2 cellular contexts compared by ENCODE assay signal in the genomic region with DNA sequence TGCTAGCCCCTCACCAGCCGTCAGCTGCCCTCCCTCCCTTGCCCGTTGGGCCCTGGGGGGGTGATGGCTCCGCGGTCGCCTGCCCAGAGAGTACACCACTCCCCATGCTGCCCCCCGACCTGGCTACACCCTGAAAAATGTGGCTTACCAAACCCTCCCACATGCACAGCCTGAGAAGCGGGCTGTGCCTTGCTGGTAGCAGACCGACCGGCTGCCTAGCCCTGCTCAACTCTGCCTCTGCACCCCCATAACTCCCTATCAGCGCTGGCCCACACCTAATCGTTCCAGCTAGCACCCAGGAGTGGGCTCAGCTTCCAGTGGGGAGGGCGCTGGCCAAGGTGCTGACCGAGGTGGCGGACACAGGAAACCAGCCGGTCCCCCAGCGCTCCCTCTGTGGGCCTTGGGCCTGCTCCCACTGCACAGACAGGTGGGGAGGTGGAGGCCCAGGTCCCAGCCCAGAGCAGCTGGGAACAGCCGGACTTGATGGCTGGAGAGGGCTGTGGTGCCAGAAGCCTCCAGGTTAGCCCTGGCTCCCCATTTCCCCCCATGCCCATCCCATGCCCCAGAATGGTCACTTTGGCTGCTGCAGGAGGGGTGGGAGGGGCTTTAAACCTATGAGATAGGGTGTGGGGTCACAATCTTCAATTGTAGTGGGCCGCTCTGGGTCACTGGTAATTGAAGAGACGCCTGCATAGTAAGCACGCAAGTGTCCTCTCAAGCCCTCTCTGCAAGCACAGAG.
TF ChIP-seq lines count a peak whose summit lies in the region.

No MANE protein-coding gene starts in this region.

TF ChIP-seq in K562, 482 proteins besides CTCF, POLR2A, EP300 and RAD21 (continued from another document and continues in another):
- TF ChIP-seq, protein P1, sequence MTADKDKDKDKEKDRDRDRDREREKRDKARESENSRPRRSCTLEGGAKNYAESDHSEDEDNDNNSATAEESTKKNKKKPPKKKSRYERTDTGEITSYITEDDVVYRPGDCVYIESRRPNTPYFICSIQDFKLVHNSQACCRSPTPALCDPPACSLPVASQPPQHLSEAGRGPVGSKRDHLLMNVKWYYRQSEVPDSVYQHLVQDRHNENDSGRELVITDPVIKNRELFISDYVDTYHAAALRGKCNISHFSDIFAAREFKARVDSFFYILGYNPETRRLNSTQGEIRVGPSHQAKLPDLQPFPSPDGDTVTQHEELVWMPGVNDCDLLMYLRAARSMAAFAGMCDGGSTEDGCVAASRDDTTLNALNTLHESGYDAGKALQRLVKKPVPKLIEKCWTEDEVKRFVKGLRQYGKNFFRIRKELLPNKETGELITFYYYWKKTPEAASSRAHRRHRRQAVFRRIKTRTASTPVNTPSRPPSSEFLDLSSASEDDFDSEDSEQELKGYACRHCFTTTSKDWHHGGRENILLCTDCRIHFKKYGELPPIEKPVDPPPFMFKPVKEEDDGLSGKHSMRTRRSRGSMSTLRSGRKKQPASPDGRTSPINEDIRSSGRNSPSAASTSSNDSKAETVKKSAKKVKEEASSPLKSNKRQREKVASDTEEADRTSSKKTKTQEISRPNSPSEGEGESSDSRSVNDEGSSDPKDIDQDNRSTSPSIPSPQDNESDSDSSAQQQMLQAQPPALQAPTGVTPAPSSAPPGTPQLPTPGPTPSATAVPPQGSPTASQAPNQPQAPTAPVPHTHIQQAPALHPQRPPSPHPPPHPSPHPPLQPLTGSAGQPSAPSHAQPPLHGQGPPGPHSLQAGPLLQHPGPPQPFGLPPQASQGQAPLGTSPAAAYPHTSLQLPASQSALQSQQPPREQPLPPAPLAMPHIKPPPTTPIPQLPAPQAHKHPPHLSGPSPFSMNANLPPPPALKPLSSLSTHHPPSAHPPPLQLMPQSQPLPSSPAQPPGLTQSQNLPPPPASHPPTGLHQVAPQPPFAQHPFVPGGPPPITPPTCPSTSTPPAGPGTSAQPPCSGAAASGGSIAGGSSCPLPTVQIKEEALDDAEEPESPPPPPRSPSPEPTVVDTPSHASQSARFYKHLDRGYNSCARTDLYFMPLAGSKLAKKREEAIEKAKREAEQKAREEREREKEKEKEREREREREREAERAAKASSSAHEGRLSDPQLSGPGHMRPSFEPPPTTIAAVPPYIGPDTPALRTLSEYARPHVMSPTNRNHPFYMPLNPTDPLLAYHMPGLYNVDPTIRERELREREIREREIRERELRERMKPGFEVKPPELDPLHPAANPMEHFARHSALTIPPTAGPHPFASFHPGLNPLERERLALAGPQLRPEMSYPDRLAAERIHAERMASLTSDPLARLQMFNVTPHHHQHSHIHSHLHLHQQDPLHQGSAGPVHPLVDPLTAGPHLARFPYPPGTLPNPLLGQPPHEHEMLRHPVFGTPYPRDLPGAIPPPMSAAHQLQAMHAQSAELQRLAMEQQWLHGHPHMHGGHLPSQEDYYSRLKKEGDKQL (CRISPR knock-in tag; IDR thresholded peaks at IDR 0.05; ENCODE audit: borderline replicate concordance) = peak; percentile 91
- TF ChIP-seq SAFB (IDR thresholded peaks at IDR 0.05; ENCODE audit: borderline replicate concordance, low read depth, low read length) = peak; percentile 75; the same call in 1 of the 2 replicates
- TF ChIP-seq IRF2 (CRISPR knock-in tag; IDR thresholded peaks at IDR 0.05) = peak; percentile 93
- 0 out of 2 replicates have a peak, but pooled peaks have one; percentile 53 for TF ChIP-seq ZNF282 (CRISPR knock-in tag; IDR thresholded peaks at IDR 0.05)
- TF ChIP-seq FOXA1 (IDR thresholded peaks at IDR 0.05; ENCODE audit: borderline replicate concordance) = no peak
- TF ChIP-seq BHLHE40 (IDR thresholded peaks at IDR 0.05; ENCODE audit: low read length) = peak; percentile 43; the same call in 1 of the 2 replicates
- TF ChIP-seq CBX3 (IDR thresholded peaks at IDR 0.05; ENCODE audit: borderline replicate concordance in 1 of 2, low read length in 2 of 2) = peak in 1 of 2 experiments; percentile 95; a peak in 1 of 3 replicates
- 0 out of 2 replicates have a peak, but pooled peaks have one; percentile 10 for TF ChIP-seq SMC3 (conservative IDR thresholded peaks at IDR 0.05; ENCODE audit: insufficient read depth, low read depth, low read length)
- TF ChIP-seq ZNF224 (CRISPR knock-in tag; IDR thresholded peaks at IDR 0.05) = peak; percentile 95
- TF ChIP-seq, protein P2, sequence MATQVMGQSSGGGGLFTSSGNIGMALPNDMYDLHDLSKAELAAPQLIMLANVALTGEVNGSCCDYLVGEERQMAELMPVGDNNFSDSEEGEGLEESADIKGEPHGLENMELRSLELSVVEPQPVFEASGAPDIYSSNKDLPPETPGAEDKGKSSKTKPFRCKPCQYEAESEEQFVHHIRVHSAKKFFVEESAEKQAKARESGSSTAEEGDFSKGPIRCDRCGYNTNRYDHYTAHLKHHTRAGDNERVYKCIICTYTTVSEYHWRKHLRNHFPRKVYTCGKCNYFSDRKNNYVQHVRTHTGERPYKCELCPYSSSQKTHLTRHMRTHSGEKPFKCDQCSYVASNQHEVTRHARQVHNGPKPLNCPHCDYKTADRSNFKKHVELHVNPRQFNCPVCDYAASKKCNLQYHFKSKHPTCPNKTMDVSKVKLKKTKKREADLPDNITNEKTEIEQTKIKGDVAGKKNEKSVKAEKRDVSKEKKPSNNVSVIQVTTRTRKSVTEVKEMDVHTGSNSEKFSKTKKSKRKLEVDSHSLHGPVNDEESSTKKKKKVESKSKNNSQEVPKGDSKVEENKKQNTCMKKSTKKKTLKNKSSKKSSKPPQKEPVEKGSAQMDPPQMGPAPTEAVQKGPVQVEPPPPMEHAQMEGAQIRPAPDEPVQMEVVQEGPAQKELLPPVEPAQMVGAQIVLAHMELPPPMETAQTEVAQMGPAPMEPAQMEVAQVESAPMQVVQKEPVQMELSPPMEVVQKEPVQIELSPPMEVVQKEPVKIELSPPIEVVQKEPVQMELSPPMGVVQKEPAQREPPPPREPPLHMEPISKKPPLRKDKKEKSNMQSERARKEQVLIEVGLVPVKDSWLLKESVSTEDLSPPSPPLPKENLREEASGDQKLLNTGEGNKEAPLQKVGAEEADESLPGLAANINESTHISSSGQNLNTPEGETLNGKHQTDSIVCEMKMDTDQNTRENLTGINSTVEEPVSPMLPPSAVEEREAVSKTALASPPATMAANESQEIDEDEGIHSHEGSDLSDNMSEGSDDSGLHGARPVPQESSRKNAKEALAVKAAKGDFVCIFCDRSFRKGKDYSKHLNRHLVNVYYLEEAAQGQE (CRISPR knock-in tag; IDR thresholded peaks at IDR 0.05; ENCODE audit: low read depth) = peak; percentile 99
- TF ChIP-seq TGIF2 (CRISPR knock-in tag; IDR thresholded peaks at IDR 0.05) = 0 out of 2 replicates have a peak, but pooled peaks have one; percentile 49
- 0 out of 2 replicates have a peak, but pooled peaks have one; percentile 14 for TF ChIP-seq EGR1 (conservative IDR thresholded peaks at IDR 0.05)
- TF ChIP-seq CREM (IDR thresholded peaks at IDR 0.05; ENCODE audit: low read depth) = no peak
- TF ChIP-seq ZNF384 (IDR thresholded peaks at IDR 0.05; ENCODE audit: low read depth, low read length) = peak; percentile 21; the same call in 1 of the 2 replicates
- TF ChIP-seq SAP30 (IDR thresholded peaks at IDR 0.05; ENCODE audit: borderline replicate concordance, insufficient read depth, low read depth, low read length, poor library complexity, severe bottlenecking) = peak; percentile 73

TF ChIP-seq in HepG2, 621 proteins besides CTCF, POLR2A, EP300 and RAD21 (continued from another document and continues in another):
- TF ChIP-seq KLF16 (CRISPR knock-in tag; IDR thresholded peaks at IDR 0.05) = 0 out of 4 replicates have a peak, but pooled peaks of 1 of the 2 experiments have one; percentile 21
- TF ChIP-seq DPF2 (CRISPR knock-in tag; IDR thresholded peaks at IDR 0.05; ENCODE audit: borderline replicate concordance, low read depth) = no peak
- no peak for TF ChIP-seq ZMYM4 (CRISPR knock-in tag; IDR thresholded peaks at IDR 0.05)
- TF ChIP-seq, protein P3, sequence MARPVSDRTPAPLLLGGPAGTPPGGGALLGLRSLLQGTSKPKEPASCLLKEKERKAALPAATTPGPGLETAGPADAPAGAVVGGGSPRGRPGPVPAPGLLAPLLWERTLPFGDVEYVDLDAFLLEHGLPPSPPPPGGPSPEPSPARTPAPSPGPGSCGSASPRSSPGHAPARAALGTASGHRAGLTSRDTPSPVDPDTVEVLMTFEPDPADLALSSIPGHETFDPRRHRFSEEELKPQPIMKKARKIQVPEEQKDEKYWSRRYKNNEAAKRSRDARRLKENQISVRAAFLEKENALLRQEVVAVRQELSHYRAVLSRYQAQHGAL (CRISPR knock-in tag; IDR thresholded peaks at IDR 0.05; ENCODE audit: not compliant biosample characterization) = no peak
- TF ChIP-seq ZNF546 (CRISPR knock-in tag; conservative IDR thresholded peaks at IDR 0.05) = 0 out of 2 replicates have a peak, but pooled peaks have one; percentile 31
- 0 out of 2 replicates have a peak, but pooled peaks have one; percentile 55 for TF ChIP-seq WIZ (CRISPR knock-in tag; IDR thresholded peaks at IDR 0.05)
- TF ChIP-seq ZFP36L2 (CRISPR knock-in tag; IDR thresholded peaks at IDR 0.05) = peak; percentile 77; the same call in 1 of the 2 replicates
- TF ChIP-seq, protein P4, sequence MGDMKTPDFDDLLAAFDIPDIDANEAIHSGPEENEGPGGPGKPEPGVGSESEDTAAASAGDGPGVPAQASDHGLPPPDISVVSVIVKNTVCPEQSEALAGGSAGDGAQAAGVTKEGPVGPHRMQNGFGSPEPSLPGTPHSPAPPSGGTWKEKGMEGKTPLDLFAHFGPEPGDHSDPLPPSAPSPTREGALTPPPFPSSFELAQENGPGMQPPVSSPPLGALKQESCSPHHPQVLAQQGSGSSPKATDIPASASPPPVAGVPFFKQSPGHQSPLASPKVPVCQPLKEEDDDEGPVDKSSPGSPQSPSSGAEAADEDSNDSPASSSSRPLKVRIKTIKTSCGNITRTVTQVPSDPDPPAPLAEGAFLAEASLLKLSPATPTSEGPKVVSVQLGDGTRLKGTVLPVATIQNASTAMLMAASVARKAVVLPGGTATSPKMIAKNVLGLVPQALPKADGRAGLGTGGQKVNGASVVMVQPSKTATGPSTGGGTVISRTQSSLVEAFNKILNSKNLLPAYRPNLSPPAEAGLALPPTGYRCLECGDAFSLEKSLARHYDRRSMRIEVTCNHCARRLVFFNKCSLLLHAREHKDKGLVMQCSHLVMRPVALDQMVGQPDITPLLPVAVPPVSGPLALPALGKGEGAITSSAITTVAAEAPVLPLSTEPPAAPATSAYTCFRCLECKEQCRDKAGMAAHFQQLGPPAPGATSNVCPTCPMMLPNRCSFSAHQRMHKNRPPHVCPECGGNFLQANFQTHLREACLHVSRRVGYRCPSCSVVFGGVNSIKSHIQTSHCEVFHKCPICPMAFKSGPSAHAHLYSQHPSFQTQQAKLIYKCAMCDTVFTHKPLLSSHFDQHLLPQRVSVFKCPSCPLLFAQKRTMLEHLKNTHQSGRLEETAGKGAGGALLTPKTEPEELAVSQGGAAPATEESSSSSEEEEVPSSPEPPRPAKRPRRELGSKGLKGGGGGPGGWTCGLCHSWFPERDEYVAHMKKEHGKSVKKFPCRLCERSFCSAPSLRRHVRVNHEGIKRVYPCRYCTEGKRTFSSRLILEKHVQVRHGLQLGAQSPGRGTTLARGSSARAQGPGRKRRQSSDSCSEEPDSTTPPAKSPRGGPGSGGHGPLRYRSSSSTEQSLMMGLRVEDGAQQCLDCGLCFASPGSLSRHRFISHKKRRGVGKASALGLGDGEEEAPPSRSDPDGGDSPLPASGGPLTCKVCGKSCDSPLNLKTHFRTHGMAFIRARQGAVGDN (CRISPR knock-in tag; IDR thresholded peaks at IDR 0.05) = peak; percentile 26; the same call in 1 of the 2 replicates
- no peak for TF ChIP-seq ARNT2 (CRISPR knock-in tag; IDR thresholded peaks at IDR 0.05; ENCODE audit: low read depth)
- TF ChIP-seq ZC3H4 (CRISPR knock-in tag; IDR thresholded peaks at IDR 0.05; ENCODE audit: borderline replicate concordance) = no peak
- TF ChIP-seq, protein P2 (IDR thresholded peaks at IDR 0.05; ENCODE audit: borderline replicate concordance in 1 of 2, low read depth in 1 of 2, low read length in 2 of 2) = peak; percentile 90 to 94
- TF ChIP-seq KLF15 (CRISPR knock-in tag; IDR thresholded peaks at IDR 0.05; ENCODE audit: borderline replicate concordance) = no peak
- TF ChIP-seq, protein P5, sequence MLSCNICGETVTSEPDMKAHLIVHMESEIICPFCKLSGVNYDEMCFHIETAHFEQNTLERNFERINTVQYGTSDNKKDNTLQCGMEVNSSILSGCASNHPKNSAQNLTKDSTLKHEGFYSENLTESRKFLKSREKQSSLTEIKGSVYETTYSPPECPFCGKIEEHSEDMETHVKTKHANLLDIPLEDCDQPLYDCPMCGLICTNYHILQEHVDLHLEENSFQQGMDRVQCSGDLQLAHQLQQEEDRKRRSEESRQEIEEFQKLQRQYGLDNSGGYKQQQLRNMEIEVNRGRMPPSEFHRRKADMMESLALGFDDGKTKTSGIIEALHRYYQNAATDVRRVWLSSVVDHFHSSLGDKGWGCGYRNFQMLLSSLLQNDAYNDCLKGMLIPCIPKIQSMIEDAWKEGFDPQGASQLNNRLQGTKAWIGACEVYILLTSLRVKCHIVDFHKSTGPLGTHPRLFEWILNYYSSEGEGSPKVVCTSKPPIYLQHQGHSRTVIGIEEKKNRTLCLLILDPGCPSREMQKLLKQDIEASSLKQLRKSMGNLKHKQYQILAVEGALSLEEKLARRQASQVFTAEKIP (CRISPR knock-in tag; IDR thresholded peaks at IDR 0.05; ENCODE audit: borderline replicate concordance) = no peak
- TF ChIP-seq ZNF232 (CRISPR knock-in tag; IDR thresholded peaks at IDR 0.05; ENCODE audit: borderline replicate concordance) = peak; percentile 55; the same call in 1 of the 2 replicates
- TF ChIP-seq ZNF549 (CRISPR knock-in tag; IDR thresholded peaks at IDR 0.05) = no peak
- TF ChIP-seq, protein P6, sequence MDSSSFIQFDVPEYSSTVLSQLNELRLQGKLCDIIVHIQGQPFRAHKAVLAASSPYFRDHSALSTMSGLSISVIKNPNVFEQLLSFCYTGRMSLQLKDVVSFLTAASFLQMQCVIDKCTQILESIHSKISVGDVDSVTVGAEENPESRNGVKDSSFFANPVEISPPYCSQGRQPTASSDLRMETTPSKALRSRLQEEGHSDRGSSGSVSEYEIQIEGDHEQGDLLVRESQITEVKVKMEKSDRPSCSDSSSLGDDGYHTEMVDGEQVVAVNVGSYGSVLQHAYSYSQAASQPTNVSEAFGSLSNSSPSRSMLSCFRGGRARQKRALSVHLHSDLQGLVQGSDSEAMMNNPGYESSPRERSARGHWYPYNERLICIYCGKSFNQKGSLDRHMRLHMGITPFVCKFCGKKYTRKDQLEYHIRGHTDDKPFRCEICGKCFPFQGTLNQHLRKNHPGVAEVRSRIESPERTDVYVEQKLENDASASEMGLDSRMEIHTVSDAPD (CRISPR knock-in tag; IDR thresholded peaks at IDR 0.05) = no peak
- no peak for TF ChIP-seq ZEB1 (IDR thresholded peaks at IDR 0.05; ENCODE audit: insufficient replicate concordance, low read depth)
